ENCODE assay signal across 8 cellular contexts in the genomic region with DNA sequence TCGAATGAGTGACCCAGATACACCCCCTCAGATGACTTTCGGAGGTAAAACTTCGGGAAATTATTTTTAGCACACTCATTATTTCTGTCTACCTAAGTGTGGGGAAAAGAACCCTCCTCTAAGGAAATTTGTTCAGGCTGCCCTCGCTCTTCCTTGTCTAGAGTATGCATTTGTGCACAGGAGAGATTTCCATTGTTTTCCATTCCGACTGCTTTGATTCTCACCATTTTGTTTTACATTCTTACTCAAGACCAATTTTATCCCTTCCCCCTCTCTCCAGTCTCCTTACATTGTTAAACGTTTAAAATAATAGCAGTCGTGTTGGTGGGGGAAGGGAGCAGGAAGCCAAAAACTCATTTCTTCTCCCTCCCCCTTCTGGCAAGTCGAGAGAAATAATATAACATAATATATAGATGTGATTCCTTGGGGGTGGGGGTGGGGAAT. TPM values are rescaled to one million over a fixed set of nuclear protein-coding genes. Genes with fewer than 3 reads are reported as not detected.
DNase-seq lines count a peak whose midpoint lies in the region; ATAC-seq, FAIRE-seq and TF ChIP-seq lines count a peak whose summit lies in the region.

No MANE protein-coding gene starts in this region.

- H3K4me1 ChIP-seq in CD8-positive, alpha-beta T cell (ENCODE audit: insufficient read depth, low read length) = peaks cover 35% of the 10 kb centered on the region
- H3K4me1 ChIP-seq in H1 (replicated peaks in 1 of 4; ENCODE audit: control insufficient read depth in 3 of 4, insufficient read depth in 4 of 4, low read length in 3 of 4) = peaks cover 9 to 30% (median 17%) of the 10 kb centered on the region in 4 experiments

- H3K27me3 ChIP-seq in CD8-positive, alpha-beta T cell (ENCODE audit: insufficient read depth, low read length) = no peaks in the 10 kb centered on the region
- H3K27me3 ChIP-seq in H1 (replicated peaks in 1 of 4; ENCODE audit: control insufficient read depth in 3 of 4, extremely low read depth in 1 of 4, insufficient read depth in 3 of 4, low read length in 3 of 4) = peaks cover 0 to 10% (median 3%) of the 10 kb centered on the region in 4 experiments; a peak in 3 of 7 replicates

- TF ChIP-seq CTCF in CD8-positive, alpha-beta T cell (IDR thresholded peaks at IDR 0.05) = no peak
- TF ChIP-seq CTCF in H1 (IDR thresholded peaks at IDR 0.05; ENCODE audit: control extremely low read depth in 1 of 3, insufficient read depth in 1 of 3, low read depth in 1 of 3, low read length in 3 of 3) = no peak
- TF ChIP-seq CTCF in osteocyte (IDR thresholded peaks at IDR 0.05) = peak; percentile 31
- no peak for TF ChIP-seq CTCF in GM10248 (IDR thresholded peaks at IDR 0.05; ENCODE audit: control extremely low read depth, extremely low read depth, low read depth, missing control alignments)
- TF ChIP-seq CTCF in D721Med (IDR thresholded peaks at IDR 0.05; ENCODE audit: insufficient read depth, missing control alignments) = no peak

- no peaks in the 10 kb centered on the region for H3K79me2 ChIP-seq in H1 (ENCODE audit: control insufficient read depth in 1 of 2, insufficient read depth in 2 of 2, low read length in 2 of 2)

- no peak overlapping the region for H3K4ac ChIP-seq in H1 (replicated peaks; ENCODE audit: insufficient read length, low read depth, low read length)

- no peaks in the 10 kb centered on the region for H3K9me3 ChIP-seq in CD8-positive, alpha-beta T cell (ENCODE audit: low read length)
- H3K9me3 ChIP-seq in H1 (ENCODE audit: insufficient read depth in 2 of 2, low read depth in 1 of 2, low read length in 1 of 2) = no peaks in the 10 kb centered on the region

- CTCF ChIA-PET in CD8-positive, alpha-beta T cell (lab: Charles Lee) = interaction anchor here (1.8 kb wide), 1 partner anchor 25 kb away, joined by 6 read pairs; no protein-coding TSS in a partner anchor
- CTCF ChIA-PET in H1 (lab: Charles Lee; ENCODE audit: partially characterized antibody) = no interaction called here
- CTCF ChIA-PET in GM10248 (lab: Yijun Ruan, JAX) = no interaction called here

- TF ChIP-seq POLR2A in H1 (IDR thresholded peaks at IDR 0.05; ENCODE audit: control extremely low read depth in 1 of 2, low read depth in 2 of 2, low read length in 2 of 2) = no peak

- no peak overlapping the region for H2AFZ ChIP-seq in H1 (ENCODE audit: low read length)

- POLR2A ChIA-PET in CD8-positive, alpha-beta T cell (lab: Charles Lee) = no interaction called here
- POLR2A ChIA-PET in H1 (lab: Charles Lee; ENCODE audit: partially characterized antibody) (no interaction called here), GM10248 (lab: Yijun Ruan, JAX) (no interaction called here)

- H3K9ac ChIP-seq in H1 (replicated peaks in 1 of 4; ENCODE audit: extremely low read depth in 1 of 4, low read depth in 3 of 4, low read length in 3 of 4) = no peak overlapping the region; a peak in 1 of 7 replicates

- H2BK5ac ChIP-seq in H1 (ENCODE audit: low read depth, low read length) = no peak overlapping the region

- intact Hi-C loops in CD8-positive, alpha-beta T cell (cut with DNase I, micrococcal nuclease) = loop anchor here (1.0 to 5.0 kb wide), 10 partner anchors 10 to 103 kb away; a partner anchor contains a TSS

- DNase-seq in CD8-positive, alpha-beta T cell = no peak
- DNase-seq in NCI-H2029 (lab: John Stamatoyannopoulos, UW) = peak; percentile 75
- no peak for DNase-seq in H1 (ENCODE audit: low read depth in 1 of 2, low spot score in 2 of 2)
- no peak for DNase-seq in osteocyte (ENCODE audit: extremely low spot score, unreplicated experiment)
- no peak for DNase-seq in activated CD4-positive, alpha-beta T cell treated with anti-CD3 and anti-CD28 coated beads, Interleukin-2, amount 50 U/mL, for 1 hour
- no peak for DNase-seq in GM10248 (ENCODE audit: extremely low spot score)
- DNase-seq in D721Med (ENCODE audit: insufficient read length, low spot score) = no peak

- H3K27me3 Mint-ChIP-seq in CD8-positive, alpha-beta T cell (ENCODE audit: low read depth) = no peaks in the 10 kb centered on the region
- no peaks in the 10 kb centered on the region for H3K27me3 Mint-ChIP-seq in osteocyte (ENCODE audit: unreplicated experiment)

- no peak overlapping the region for H3K23ac ChIP-seq in H1 (ENCODE audit: insufficient read length)

- peaks cover 13% of the 10 kb centered on the region for H3K4me1 Mint-ChIP-seq in CD8-positive, alpha-beta T cell (ENCODE audit: low read depth)
- H3K4me1 Mint-ChIP-seq in osteocyte (ENCODE audit: unreplicated experiment) = peaks cover 3% of the 10 kb centered on the region

- peaks cover 24% of the 10 kb centered on the region for H3K23me2 ChIP-seq in H1 (ENCODE audit: low read depth, low read length)

- no peak overlapping the region for H4K8ac ChIP-seq in H1 (ENCODE audit: extremely low read depth, insufficient read depth, low read length)

- ATAC-seq in CD8-positive, alpha-beta T cell = peak; percentile 28
- ATAC-seq in GM21447 (IDR thresholded peaks at IDR 0.05; ENCODE audit: unreplicated experiment) = no peak

- no peak overlapping the region for H2BK12ac ChIP-seq in H1 (ENCODE audit: low read depth, low read length)

- no peaks in the 10 kb centered on the region for H3K79me1 ChIP-seq in H1 (ENCODE audit: low read depth, low read length)

- no peak overlapping the region for H3K4me3 Mint-ChIP-seq in CD8-positive, alpha-beta T cell
- H3K4me3 Mint-ChIP-seq in osteocyte (ENCODE audit: unreplicated experiment) = no peak overlapping the region

- no peaks in the 10 kb centered on the region for H4K20me1 ChIP-seq in H1 (replicated peaks in 1 of 2; ENCODE audit: control insufficient read depth in 1 of 2, insufficient read depth in 2 of 2, low read length in 2 of 2)

- no peak overlapping the region; the same call in 1 of the 2 replicates for H2AK5ac ChIP-seq in H1 (ENCODE audit: low read depth, low read length)

- H3K36me3 Mint-ChIP-seq in CD8-positive, alpha-beta T cell = peaks cover 41% of the 10 kb centered on the region
- H3K36me3 Mint-ChIP-seq in osteocyte (ENCODE audit: unreplicated experiment) = peaks cover 20% of the 10 kb centered on the region

- no peak overlapping the region for H4K5ac ChIP-seq in H1 (ENCODE audit: insufficient read length, low read depth, low read length)

- H3K27ac ChIP-seq in CD8-positive, alpha-beta T cell (ENCODE audit: low read depth, low read length) = peak overlapping the region; percentile 61
- H3K27ac ChIP-seq in H1 (ENCODE audit: low read depth, low read length) = no peak overlapping the region

- H3K14ac ChIP-seq in H1 (ENCODE audit: insufficient read length) = no peak overlapping the region

- FAIRE-seq in H1 (lab: Jason Lieb, UNC) (no peak), D721Med (lab: Jason Lieb, UNC) (no peak)

- no peak overlapping the region for H2BK120ac ChIP-seq in H1 (replicated peaks; ENCODE audit: low read depth, low read length)

- H3K4me2 ChIP-seq in H1 (ENCODE audit: insufficient read depth in 1 of 2, low read depth in 2 of 2, low read length in 2 of 2) = peak overlapping the region; percentile 82 to 100

- H3K18ac ChIP-seq in H1 (ENCODE audit: extremely low read depth, low read length) = no peak overlapping the region; the same call in 1 of the 2 replicates

- no peak overlapping the region for H3K27ac Mint-ChIP-seq in CD8-positive, alpha-beta T cell
- H3K27ac Mint-ChIP-seq in osteocyte (ENCODE audit: unreplicated experiment) = no peak overlapping the region

- no peak for TF ChIP-seq RAD21 in H1 (IDR thresholded peaks at IDR 0.05 in 1 of 2, conservative IDR thresholded peaks at IDR 0.05 in 1 of 2; ENCODE audit: low read depth in 2 of 2, low read length in 2 of 2)

- H3K4me3 ChIP-seq in CD8-positive, alpha-beta T cell (ENCODE audit: low read depth, low read length) = peak overlapping the region; percentile 86
- H3K4me3 ChIP-seq in H1 (ENCODE audit: extremely low read depth in 1 of 4, insufficient read depth in 2 of 4, low read depth in 3 of 4, low read length in 4 of 4) = peak overlapping the region; percentile 52 to 83 (median 70); a peak in 5 of 8 replicates

- H2BK15ac ChIP-seq in H1 (ENCODE audit: low read length) = no peak overlapping the region

- no peaks in the 10 kb centered on the region for H3K9me3 Mint-ChIP-seq in CD8-positive, alpha-beta T cell
- no peaks in the 10 kb centered on the region for H3K9me3 Mint-ChIP-seq in osteocyte (ENCODE audit: unreplicated experiment)

- no peak overlapping the region for H3K56ac ChIP-seq in H1 (replicated peaks; ENCODE audit: insufficient read length, low read depth, low read length)

- H2BK20ac ChIP-seq in H1 (ENCODE audit: low read length) = no peak overlapping the region

- H4K91ac ChIP-seq in H1 (replicated peaks; ENCODE audit: insufficient read length, low read length) = no peak overlapping the region

- peaks cover 28% of the 10 kb centered on the region for H3K36me3 ChIP-seq in CD8-positive, alpha-beta T cell (ENCODE audit: insufficient read depth, low read length)
- peaks cover 0 to 4% (median 0%) of the 10 kb centered on the region in 4 experiments; a peak in 1 of 8 replicates for H3K36me3 ChIP-seq in H1 (ENCODE audit: control insufficient read depth in 2 of 4, insufficient read depth in 4 of 4, low read length in 3 of 4)

- no peak for TF ChIP-seq EP300 in H1 (IDR thresholded peaks at IDR 0.05; ENCODE audit: borderline replicate concordance in 1 of 2, low read depth in 2 of 2, low read length in 2 of 2)

- 11% methylated on average over 8 of the region's 8 CpGs; no CpG with 5 or more reads in 1 of the 2 experiments for WGBS in H1 (ENCODE audit: extremely low coverage in 1 of 2, insufficient coverage in 1 of 2, insufficient read length in 1 of 2, insufficient replicate concordance in 2 of 2, low coverage in 1 of 2, low lambda C conversion rate in 2 of 2, missing lambda C conversion rate in 1 of 2), 2 experiments

RNA-seq across cellular contexts. Expression of a gene that starts 1.5 kb away (rescaled TPM):
- 100 to 1,000 TPM; 243 to 245 TPM for total RNA-seq in CD8-positive, alpha-beta T cell
- 12.9 and 14.2 TPM in 2 replicates for total RNA-seq in H1 (2021; fragmentation: NEBNext Ultra II Directional; extraction: Animal tissue kit (Norgen Biotek cat#: 25700))
- polyA plus RNA-seq in H1 (2011; rRNA removed) = 12.3 and 18.3 TPM in 2 replicates
- 12.4 TPM for polyA plus RNA-seq in H1 (2011; cell fraction: cytosol; rRNA removed)
- polyA plus RNA-seq in H1 (2011; cell fraction: nucleus; rRNA removed) = 45.8 TPM
- polyA plus RNA-seq in H1 (2012, experiment 1 of 2) = 20.4 to 31.7 TPM (median 27.8 TPM) in 4 replicates
- 4.9 TPM for polyA plus RNA-seq in H1 (2012, experiment 2 of 2)
- 12.0 TPM for polyA plus RNA-seq in H1 (2013, experiment 1 of 2)
- polyA plus RNA-seq in H1 (2013, experiment 2 of 2) = 11.8 TPM
- polyA minus RNA-seq in H1 (2011; rRNA and poly(A)+ RNA removed) = 17.4 and 27.2 TPM in 2 replicates
- polyA minus RNA-seq in H1 (2011; cell fraction: cytosol; rRNA and poly(A)+ RNA removed) = 16.4 TPM
- 16.2 TPM for polyA minus RNA-seq in H1 (2011; cell fraction: nucleus; rRNA and poly(A)+ RNA removed)
- total RNA-seq in osteocyte = 196 and 206 TPM in 2 replicates

RNA-seq across cellular contexts. Expression of a gene that starts 29.0 kb away (rescaled TPM):
- 1 to 10 TPM; 2.8 to 3.3 TPM for total RNA-seq in CD8-positive, alpha-beta T cell
- 0.63 and 0.77 TPM in 2 replicates for total RNA-seq in H1 (2021; fragmentation: NEBNext Ultra II Directional; extraction: Animal tissue kit (Norgen Biotek cat#: 25700))
- 1.1 and 1.7 TPM in 2 replicates for polyA plus RNA-seq in H1 (2011; rRNA removed)
- polyA plus RNA-seq in H1 (2011; cell fraction: cytosol; rRNA removed) = 0.94 TPM
- 0.56 TPM for polyA plus RNA-seq in H1 (2011; cell fraction: nucleus; rRNA removed)
- polyA plus RNA-seq in H1 (2012, experiment 1 of 2) = 0.64 to 2.2 TPM (median 0.83 TPM) in 4 replicates
- polyA plus RNA-seq in H1 (2012, experiment 2 of 2) = 0.63 TPM
- polyA plus RNA-seq in H1 (2013, experiment 1 of 2) = 0.67 TPM
- 0.48 TPM for polyA plus RNA-seq in H1 (2013, experiment 2 of 2)
- polyA minus RNA-seq in H1 (2011; rRNA and poly(A)+ RNA removed) = 0.27 and 0.47 TPM in 2 replicates
- polyA minus RNA-seq in H1 (2011; cell fraction: cytosol; rRNA and poly(A)+ RNA removed) = 0.66 TPM
- polyA minus RNA-seq in H1 (2011; cell fraction: nucleus; rRNA and poly(A)+ RNA removed) = 0.20 TPM
- 2.3 and 3.0 TPM in 2 replicates for total RNA-seq in osteocyte

RNA-seq across cellular contexts. Expression of a gene that starts 29.3 kb away (rescaled TPM):
- total RNA-seq in CD8-positive, alpha-beta T cell = 10 to 100 TPM; 10.4 to 12.4 TPM
- 15.5 and 18.0 TPM in 2 replicates for total RNA-seq in H1 (2021; fragmentation: NEBNext Ultra II Directional; extraction: Animal tissue kit (Norgen Biotek cat#: 25700))
- 11.0 and 13.5 TPM in 2 replicates for polyA plus RNA-seq in H1 (2011; rRNA removed)
- polyA plus RNA-seq in H1 (2011; cell fraction: cytosol; rRNA removed) = 14.5 TPM
- 11.9 TPM for polyA plus RNA-seq in H1 (2011; cell fraction: nucleus; rRNA removed)
- 13.6 to 15.2 TPM (median 14.3 TPM) in 4 replicates for polyA plus RNA-seq in H1 (2012, experiment 1 of 2)
- polyA plus RNA-seq in H1 (2012, experiment 2 of 2) = 1.9 TPM
- polyA plus RNA-seq in H1 (2013, experiment 1 of 2) = 9.2 TPM
- 10.4 TPM for polyA plus RNA-seq in H1 (2013, experiment 2 of 2)
- polyA minus RNA-seq in H1 (2011; rRNA and poly(A)+ RNA removed) = 10.8 and 16.3 TPM in 2 replicates
- 5.7 TPM for polyA minus RNA-seq in H1 (2011; cell fraction: cytosol; rRNA and poly(A)+ RNA removed)
- polyA minus RNA-seq in H1 (2011; cell fraction: nucleus; rRNA and poly(A)+ RNA removed) = 10.8 TPM
- 8.5 and 10.2 TPM in 2 replicates for total RNA-seq in osteocyte

RNA-seq across cellular contexts. Expression of a gene that starts 29.7 kb away (rescaled TPM):
- 10 to 100 TPM; 14.3 to 16.5 TPM for total RNA-seq in CD8-positive, alpha-beta T cell
- total RNA-seq in H1 (2021; fragmentation: NEBNext Ultra II Directional; extraction: Animal tissue kit (Norgen Biotek cat#: 25700)) = 27.0 and 30.2 TPM in 2 replicates
- 109 and 116 TPM in 2 replicates for polyA plus RNA-seq in H1 (2011; rRNA removed)
- polyA plus RNA-seq in H1 (2011; cell fraction: cytosol; rRNA removed) = 69.8 TPM
- 69.1 TPM for polyA plus RNA-seq in H1 (2011; cell fraction: nucleus; rRNA removed)
- 37.0 to 54.9 TPM (median 48.8 TPM) in 4 replicates for polyA plus RNA-seq in H1 (2012, experiment 1 of 2)
- 49.4 TPM for polyA plus RNA-seq in H1 (2012, experiment 2 of 2)
- polyA plus RNA-seq in H1 (2013, experiment 1 of 2) = 62.5 TPM
- 54.4 TPM for polyA plus RNA-seq in H1 (2013, experiment 2 of 2)
- polyA minus RNA-seq in H1 (2011; rRNA and poly(A)+ RNA removed) = 5.6 and 11.4 TPM in 2 replicates
- polyA minus RNA-seq in H1 (2011; cell fraction: cytosol; rRNA and poly(A)+ RNA removed) = 93.6 TPM
- 26.3 TPM for polyA minus RNA-seq in H1 (2011; cell fraction: nucleus; rRNA and poly(A)+ RNA removed)
- total RNA-seq in osteocyte = 65.8 and 66.2 TPM in 2 replicates

RNA-seq across cellular contexts. Expression of a gene that starts 32.2 kb away (rescaled TPM):
- total RNA-seq in CD8-positive, alpha-beta T cell = 10 to 100 TPM; 33.3 to 33.7 TPM
- total RNA-seq in H1 (2021; fragmentation: NEBNext Ultra II Directional; extraction: Animal tissue kit (Norgen Biotek cat#: 25700)) = 0.69 TPM in 1 of 2 replicates, not detected in the other
- polyA plus RNA-seq in H1 (2011; rRNA removed) = 8.8 and 11.6 TPM in 2 replicates
- polyA plus RNA-seq in H1 (2011; cell fraction: cytosol; rRNA removed) = 4.2 TPM
- 6.0 TPM for polyA plus RNA-seq in H1 (2011; cell fraction: nucleus; rRNA removed)
- 2.9 to 6.2 TPM (median 4.0 TPM) in 4 replicates for polyA plus RNA-seq in H1 (2012, experiment 1 of 2)
- polyA plus RNA-seq in H1 (2012, experiment 2 of 2) = 5.3 TPM
- polyA plus RNA-seq in H1 (2013, experiment 1 of 2) = 1.1 TPM
- 1.3 TPM for polyA plus RNA-seq in H1 (2013, experiment 2 of 2)
- 0.37 and 0.91 TPM in 2 replicates for polyA minus RNA-seq in H1 (2011; rRNA and poly(A)+ RNA removed)
- polyA minus RNA-seq in H1 (2011; cell fraction: cytosol; rRNA and poly(A)+ RNA removed) = not detected
- 2.1 TPM for polyA minus RNA-seq in H1 (2011; cell fraction: nucleus; rRNA and poly(A)+ RNA removed)
- 3.4 TPM in 2 replicates for total RNA-seq in osteocyte

Comparison
In these comparisons a context has a peak if more than half of its experiments do, and no peak if none do; other contexts are left out.
1. RNA of a gene that starts 1.5 kb away (total RNA-seq): 243 to 245 TPM in CD8-positive, alpha-beta T cell and 196 to 206 TPM in osteocyte; 12.9 to 14.2 TPM in H1; every median in the first group is over 10 times any median in the second.